1 cellular context compared by ENCODE assay signal in the genomic region with DNA sequence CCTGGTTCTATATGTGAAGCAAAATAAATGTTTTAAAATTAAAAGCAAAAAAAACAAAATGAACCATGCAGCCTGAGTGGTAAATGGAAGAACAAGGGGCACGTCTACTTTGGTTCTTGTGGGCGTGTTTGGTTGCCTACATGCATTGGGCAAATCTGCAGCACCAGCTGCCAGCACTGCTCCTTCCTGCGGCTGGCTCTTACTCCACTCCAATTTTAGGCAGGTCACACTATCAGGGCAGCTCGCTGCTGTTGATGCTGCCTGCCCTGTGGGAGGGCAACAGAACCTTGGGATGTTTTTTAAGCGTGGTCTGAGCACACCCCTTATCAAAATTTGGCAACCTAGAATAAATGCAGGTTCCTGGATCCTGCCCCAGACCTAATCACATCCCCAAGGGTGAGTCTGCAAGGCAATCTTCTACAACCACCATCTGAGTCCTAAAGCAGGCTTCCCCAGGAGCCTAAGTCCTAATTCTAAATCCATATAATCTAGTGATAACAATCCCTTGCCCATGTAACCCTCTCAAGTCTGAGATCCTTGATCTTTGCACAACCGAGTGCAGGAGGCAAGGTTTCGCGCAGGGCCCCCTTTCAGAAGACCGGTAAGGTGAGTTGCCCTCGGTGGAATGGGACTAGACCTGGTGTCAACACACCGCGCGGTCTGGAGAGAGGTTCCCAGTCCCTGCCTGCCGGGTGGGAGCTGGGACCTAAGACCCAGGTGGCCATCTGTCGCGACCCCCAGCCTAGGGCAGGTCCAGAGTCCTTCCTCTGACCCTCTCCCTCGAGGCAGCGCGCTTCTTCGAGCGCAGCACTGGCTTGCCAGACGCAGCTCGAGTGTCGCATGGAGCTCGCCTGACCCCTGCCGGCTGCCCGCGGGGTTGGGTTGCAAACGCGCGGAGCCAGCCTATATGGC.
TF ChIP-seq lines count a peak whose summit lies in the region.

No MANE protein-coding gene starts in this region.

TF ChIP-seq in endothelial cell of umbilical vein, 7 proteins besides CTCF, POLR2A, EP300 and RAD21:
- TF ChIP-seq JUN (IDR thresholded peaks at IDR 0.05; ENCODE audit: borderline replicate concordance, insufficient read depth, insufficient read length, low read depth) = no peak
- TF ChIP-seq POLR2AphosphoS5 (IDR thresholded peaks at IDR 0.05; ENCODE audit: insufficient read depth, low read depth, low read length) = no peak
- no peak for TF ChIP-seq MYC (IDR thresholded peaks at IDR 0.05; ENCODE audit: low read depth, low read length)
- no peak for TF ChIP-seq MAX (IDR thresholded peaks at IDR 0.05; ENCODE audit: insufficient read depth, insufficient read length)
- no peak for TF ChIP-seq GATA2 (IDR thresholded peaks at IDR 0.05; ENCODE audit: insufficient read depth, insufficient read length, low read depth, low read length)
- no peak for TF ChIP-seq FOS (IDR thresholded peaks at IDR 0.05; ENCODE audit: borderline replicate concordance, insufficient read depth, low read length)
